ENCODE assay signal across 18 cellular contexts in the genomic region with DNA sequence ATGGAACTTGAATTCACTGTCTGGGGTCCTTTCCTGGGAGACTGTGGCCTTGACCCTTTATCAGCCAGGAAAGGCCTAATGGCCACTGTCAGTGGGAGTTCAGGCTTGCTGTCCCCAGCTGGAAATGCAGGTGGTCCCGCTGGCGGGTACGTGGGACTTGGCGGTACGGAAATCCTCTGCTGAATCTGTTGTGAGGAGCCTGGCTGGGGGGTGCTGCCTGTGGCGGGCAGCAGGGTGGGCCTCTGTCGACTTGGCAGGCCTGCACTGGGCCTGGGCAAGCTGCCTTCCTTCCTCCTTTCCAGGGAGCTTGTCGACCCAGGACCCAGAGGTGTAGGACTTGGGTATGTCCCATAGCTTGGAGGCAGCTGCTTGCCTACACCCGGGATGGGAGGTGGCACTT. TPM values are rescaled to one million over a fixed set of nuclear protein-coding genes. Genes with fewer than 3 reads are reported as not detected.
A peak's percentile ranks its signal among the peaks of the same experiment; 100 is the strongest.
DNase-seq lines count a peak whose midpoint lies in the region; ATAC-seq, FAIRE-seq and TF ChIP-seq lines count a peak whose summit lies in the region.
"Had no signal": no experiment of that assay in that cellular context is flagged by ENCODE, and none has a peak within 500 bp of the region (broad histone marks: within the 10 kb centered on the region; RNA-seq: fewer than 3 reads in every experiment).

No MANE protein-coding gene starts in this region.

- H2BK5ac ChIP-seq in H9 (ENCODE audit: insufficient read length, low read length) (no peak overlapping the region), neuronal stem cell (ENCODE audit: low read length) (no peak overlapping the region)

- H2BK15ac ChIP-seq in H9 (ENCODE audit: low read depth, low read length) (no peak overlapping the region), neuronal stem cell (ENCODE audit: low read length) (no peak overlapping the region)

- FAIRE-seq in endothelial cell of umbilical vein (lab: Jason Lieb, UNC): no peak
- FAIRE-seq in GM12891 (lab: Jason Lieb, UNC): no peak
- FAIRE-seq: D721Med, H1 had no signal

- H3K23ac ChIP-seq in H9 (ENCODE audit: insufficient read length, low read depth, low read length) (no peak overlapping the region), neuronal stem cell (ENCODE audit: low read depth, low read length, poor library complexity) (no peak overlapping the region)

- H2AK5ac ChIP-seq in H9 (ENCODE audit: insufficient read length, low read length) (no peak overlapping the region), neuronal stem cell (ENCODE audit: low read depth, low read length) (no peak overlapping the region)

- H2BK20ac ChIP-seq in H9 (ENCODE audit: low read depth, low read length, poor library complexity, severe bottlenecking): no peak overlapping the region

- DNase-seq in H9: no peak
- no peak for DNase-seq in WTC11 (ENCODE audit: low spot score)
- DNase-seq in endothelial cell of umbilical vein (ENCODE audit: low read depth, low spot score): no peak
- no peak for DNase-seq in neuronal stem cell (ENCODE audit: low spot score)
- no peak for DNase-seq in activated CD4-positive, alpha-beta T cell treated with anti-CD3 and anti-CD28 coated beads, Interleukin-2, amount 50 U/mL, for 48 hours
- no peak for DNase-seq in progenitor cell of endocrine pancreas (ENCODE audit: low spot score, unreplicated experiment)
- DNase-seq in GM12891 (ENCODE audit: insufficient read length, low spot score): no peak
- DNase-seq in ureter (ENCODE audit: low spot score): no peak
- DNase-seq: CD8-positive, alpha-beta T cell; DND-41; NCI-H1092; NCI-H345; NCI-H526 treated with DMSO at 0.1 percent for 48 hours; OCI-M1 had no signal

- H4K5ac ChIP-seq in H9 (ENCODE audit: insufficient read length, low read depth, low read length): no peak overlapping the region

- H3K4me1 ChIP-seq in H9 (ENCODE audit: insufficient read depth, low read length) (peaks cover 6% of the 10 kb centered on the region; the same call in 1 of the 2 replicates), endothelial cell of umbilical vein (ENCODE audit: control insufficient read depth, extremely low read depth, insufficient read depth, low read length) (peaks cover 14% of the 10 kb centered on the region), neuronal stem cell (ENCODE audit: control insufficient read depth in 2 of 2, insufficient read depth in 1 of 2, low read depth in 1 of 2, low read length in 2 of 2) (no peaks in the 10 kb centered on the region)

- intact Hi-C loops in endothelial cell of umbilical vein (cut with micrococcal nuclease): no loop called here

- H3K14ac ChIP-seq in H9 (ENCODE audit: insufficient read depth, low read length) (no peak overlapping the region), neuronal stem cell (ENCODE audit: low read length) (no peak overlapping the region)

- H4K20me1 ChIP-seq in H9 (ENCODE audit: control insufficient read depth, insufficient read depth, insufficient read length): no peaks in the 10 kb centered on the region
- H4K20me1 ChIP-seq in endothelial cell of umbilical vein (replicated peaks; ENCODE audit: control insufficient read depth, extremely low read depth, insufficient read depth, low read length): no peaks in the 10 kb centered on the region

- H2BK12ac ChIP-seq in H9 (ENCODE audit: insufficient read length, low read depth, low read length) (no peak overlapping the region), neuronal stem cell (ENCODE audit: low read length) (no peak overlapping the region)

- H3K9me1 ChIP-seq in endothelial cell of umbilical vein (replicated peaks; ENCODE audit: control insufficient read depth, extremely low read depth, insufficient read depth, low read length): no peaks in the 10 kb centered on the region

- no peak for ATAC-seq in WTC11
- ATAC-seq: CD8-positive, alpha-beta T cell had no signal

- BruUV-seq in endothelial cell of umbilical vein (replicated peaks; lab: Mats Ljungman, UMichigan): TSS peak; percentile 27

- CTCF ChIA-PET in WTC11 (lab: Charles Lee) (interaction anchor here (1.6 to 1.8 kb wide), 2 partner anchors 159 to 199 kb away, joined by 3 to 6 read pairs; no protein-coding TSS in a partner anchor), endothelial cell of umbilical vein (lab: Charles Lee) (interaction anchor here (0.6 to 1.1 kb wide), 3 partner anchors 50 to 178 kb away, joined by 3 to 6 read pairs (median 3); no protein-coding TSS in a partner anchor)

- no peak for TF ChIP-seq CTCF in H9 (conservative IDR thresholded peaks at IDR 0.05)
- TF ChIP-seq CTCF in WTC11 (IDR thresholded peaks at IDR 0.05): no peak
- no peak for TF ChIP-seq CTCF in endothelial cell of umbilical vein (IDR thresholded peaks at IDR 0.05; ENCODE audit: extremely low read depth in 1 of 2, insufficient read depth in 1 of 2, low read depth in 1 of 2, low read length in 2 of 2)
- TF ChIP-seq CTCF in progenitor cell of endocrine pancreas (IDR thresholded peaks at IDR 0.05; ENCODE audit: unreplicated experiment): no peak

- no peak overlapping the region for H3K18ac ChIP-seq in H9 (ENCODE audit: insufficient read length, low read depth, low read length)
- peak overlapping the region; percentile 71 for H3K18ac ChIP-seq in neuronal stem cell (ENCODE audit: low read length)

- H4K8ac ChIP-seq in H9 (replicated peaks; ENCODE audit: insufficient read length, low read depth, low read length): no peak overlapping the region
- H4K8ac ChIP-seq in neuronal stem cell (ENCODE audit: low read depth, low read length): no peak overlapping the region

- H4K91ac ChIP-seq in H9 (ENCODE audit: insufficient read length, low read depth, low read length) (no peak overlapping the region), neuronal stem cell (ENCODE audit: low read depth, low read length, poor library complexity) (no peak overlapping the region)

- H3K27ac Mint-ChIP-seq in H9 (peak overlapping the region in 2 of 3 experiments; percentile 44 to 87; a peak in 2 of 7 replicates), WTC11 (peak overlapping the region; percentile 68), progenitor cell of endocrine pancreas (no peak overlapping the region)
- H3K27ac Mint-ChIP-seq: B cell; CD8-positive, alpha-beta T cell had no signal

- H3K27me3 Mint-ChIP-seq in H9 (ENCODE audit: low read depth) (no peaks in the 10 kb centered on the region), WTC11 (ENCODE audit: low read depth) (no peaks in the 10 kb centered on the region), progenitor cell of endocrine pancreas (no peaks in the 10 kb centered on the region)
- H3K27me3 Mint-ChIP-seq: B cell had no signal

- H3K79me2 ChIP-seq in H9 (ENCODE audit: insufficient read depth, low read length) (no peaks in the 10 kb centered on the region), endothelial cell of umbilical vein (ENCODE audit: control insufficient read depth, insufficient read depth, low read length) (no peaks in the 10 kb centered on the region)

- dilution Hi-C loops in endothelial cell of umbilical vein (cut with MboI; ENCODE audit: extremely low pct_ligation_motif_present, low sequenced_read_pairs): no loop called here

- H3K4me3 Mint-ChIP-seq in H9 (no peak overlapping the region; a peak in 1 of 5 replicates), WTC11 (no peak overlapping the region), progenitor cell of endocrine pancreas (ENCODE audit: low read depth) (no peak overlapping the region)
- H3K4me3 Mint-ChIP-seq: B cell; CD8-positive, alpha-beta T cell had no signal

- H2AFZ ChIP-seq in H9 (ENCODE audit: low read length) (no peak overlapping the region), endothelial cell of umbilical vein (ENCODE audit: low read depth, low read length) (no peak overlapping the region), neuronal stem cell (ENCODE audit: low read length) (no peak overlapping the region)

- POLR2A ChIA-PET in WTC11 (lab: Charles Lee) (no interaction called here), endothelial cell of umbilical vein (lab: Charles Lee) (no interaction called here)

- no CpG with 5 or more reads among the region's 9 CpGs for WGBS in H9 (ENCODE audit: extremely low coverage, insufficient read length, low lambda C conversion rate)
- WGBS in neuronal stem cell (ENCODE audit: extremely low coverage in 2 of 2, insufficient read length in 2 of 2, insufficient replicate concordance in 1 of 2), 2 donors: no CpG with 5 or more reads among the region's 9 CpGs

- no peak overlapping the region for H3K56ac ChIP-seq in H9 (ENCODE audit: insufficient read length, low read depth, low read length)

- H3K4me1 Mint-ChIP-seq in H9 (peaks cover 16 to 19% of the 10 kb centered on the region in 2 experiments), WTC11 (peaks cover 11% of the 10 kb centered on the region), progenitor cell of endocrine pancreas (ENCODE audit: low read depth) (no peaks in the 10 kb centered on the region)
- H3K4me1 Mint-ChIP-seq: B cell had no signal

- H3T11ph ChIP-seq in H9 (ENCODE audit: low read length): no peak overlapping the region

- H3K4me3 ChIP-seq in endothelial cell of umbilical vein (replicated peaks in 1 of 3; ENCODE audit: insufficient read depth in 1 of 3, low read depth in 1 of 3, low read length in 3 of 3): no peak overlapping the region
- H3K4me3 ChIP-seq in neuronal stem cell (ENCODE audit: low read length in 2 of 2): no peak overlapping the region

- H3K27ac ChIP-seq in H9 (ENCODE audit: insufficient read length, low read depth, low read length) (no peak overlapping the region), endothelial cell of umbilical vein (ENCODE audit: insufficient read depth, low read depth, low read length) (no peak overlapping the region), neuronal stem cell (replicated peaks; ENCODE audit: low read length) (no peak overlapping the region)
- H3K27ac ChIP-seq: KMS-11 had no signal

- H3K4ac ChIP-seq in H9 (ENCODE audit: low read depth, low read length): no peak overlapping the region
- no peak overlapping the region for H3K4ac ChIP-seq in neuronal stem cell (ENCODE audit: low read length)

- no peaks in the 10 kb centered on the region for H3K23me2 ChIP-seq in H9 (ENCODE audit: insufficient read length, low read depth, low read length, poor library complexity, severe bottlenecking)

- H3K9me3 ChIP-seq in H9 (ENCODE audit: control insufficient read depth, low read depth, low read length) (no peaks in the 10 kb centered on the region), endothelial cell of umbilical vein (replicated peaks; ENCODE audit: control insufficient read depth, insufficient read depth, low read length) (no peaks in the 10 kb centered on the region), neuronal stem cell (replicated peaks in 1 of 2; ENCODE audit: control insufficient read depth in 2 of 2, insufficient read depth in 1 of 2, low read depth in 1 of 2, low read length in 2 of 2) (no peaks in the 10 kb centered on the region)

- H3K9ac ChIP-seq in H9 (ENCODE audit: extremely low read depth, insufficient read length, low read length) (no peak overlapping the region), endothelial cell of umbilical vein (replicated peaks; ENCODE audit: extremely low read depth, insufficient read depth, low read length) (no peak overlapping the region), neuronal stem cell (ENCODE audit: low read depth, low read length, poor library complexity) (no peak overlapping the region)
- H3K9ac ChIP-seq: KMS-11 had no signal

- TF ChIP-seq POLR2A in endothelial cell of umbilical vein (IDR thresholded peaks at IDR 0.05; ENCODE audit: low read depth, low read length) (no peak), GM12891 (IDR thresholded peaks at IDR 0.05; ENCODE audit: low read depth, low read length) (no peak)

- H3K79me1 ChIP-seq in H9 (ENCODE audit: insufficient read depth, low read depth, low read length, poor library complexity, severe bottlenecking) (no peaks in the 10 kb centered on the region), neuronal stem cell (ENCODE audit: low read depth, low read length) (no peaks in the 10 kb centered on the region)

- H3K36me3 Mint-ChIP-seq in H9 (ENCODE audit: insufficient read depth in 1 of 3, low read depth in 3 of 3): peaks cover 3 to 19% (median 10%) of the 10 kb centered on the region in 3 experiments; a peak in 6 of 7 replicates
- H3K36me3 Mint-ChIP-seq in WTC11: peaks cover 8% of the 10 kb centered on the region
- H3K36me3 Mint-ChIP-seq in progenitor cell of endocrine pancreas (ENCODE audit: insufficient read depth): peaks cover 9% of the 10 kb centered on the region

- H3K9me3 Mint-ChIP-seq in H9: no peaks in the 10 kb centered on the region
- H3K9me3 Mint-ChIP-seq in WTC11: no peaks in the 10 kb centered on the region
- H3K9me3 Mint-ChIP-seq in progenitor cell of endocrine pancreas (ENCODE audit: low read depth): no peaks in the 10 kb centered on the region
- H3K9me3 Mint-ChIP-seq: CD8-positive, alpha-beta T cell had no signal

- H3K27me3 ChIP-seq in H9 (ENCODE audit: insufficient read depth, low read length) (no peaks in the 10 kb centered on the region), endothelial cell of umbilical vein (ENCODE audit: control insufficient read depth in 2 of 2, insufficient read depth in 2 of 2, low read length in 2 of 2) (no peaks in the 10 kb centered on the region), neuronal stem cell (ENCODE audit: control insufficient read depth in 3 of 3, insufficient read depth in 3 of 3, low read depth in 1 of 3, low read length in 3 of 3) (no peaks in the 10 kb centered on the region)

- no peak overlapping the region for H3K4me2 ChIP-seq in H9 (ENCODE audit: insufficient read depth, insufficient read length, low read length)
- H3K4me2 ChIP-seq in endothelial cell of umbilical vein (ENCODE audit: insufficient read depth, low read length): peak overlapping the region; percentile 9
- no peak overlapping the region for H3K4me2 ChIP-seq in neuronal stem cell (ENCODE audit: insufficient read depth, low read length, poor library complexity, severe bottlenecking)
- H3K4me2 ChIP-seq: KMS-11 had no signal

- H3K36me3 ChIP-seq in endothelial cell of umbilical vein (ENCODE audit: control insufficient read depth in 2 of 2, extremely low read depth in 1 of 2, insufficient read depth in 2 of 2, low read length in 2 of 2): peaks cover 0 to 29% of the 10 kb centered on the region in 2 experiments
- peaks cover 0 to 5% of the 10 kb centered on the region in 2 donors for H3K36me3 ChIP-seq in neuronal stem cell (replicated peaks in 1 of 2; ENCODE audit: control insufficient read depth in 2 of 2, insufficient read depth in 2 of 2, low read length in 2 of 2)

- H2BK120ac ChIP-seq in H9 (ENCODE audit: low read depth, low read length, poor library complexity, severe bottlenecking) (no peak overlapping the region), neuronal stem cell (ENCODE audit: low read depth, low read length) (no peak overlapping the region)

RNA-seq across cellular contexts. Expression of a gene that starts 26.3 kb away (rescaled TPM):
- total RNA-seq in H9 (2021) (49.7 and 50.5 TPM in 2 replicates), WTC11 (2021) (59.7 to 69.2 TPM (median 65.1 TPM) in 3 replicates), endothelial cell of umbilical vein (54.5 and 55.8 TPM in 2 replicates), progenitor cell of endocrine pancreas (47.2 and 52.5 TPM in 2 replicates), ureter (90.9 TPM)
- polyA plus RNA-seq in endothelial cell of umbilical vein: 98.3 and 126 TPM in 2 replicates
- 93.5 and 94.5 TPM in 2 replicates for polyA plus RNA-seq in endothelial cell of umbilical vein (2011; cell fraction: cytosol; rRNA removed)
- 54.3 and 70.0 TPM in 2 replicates for polyA plus RNA-seq in endothelial cell of umbilical vein (2011; cell fraction: nucleus; rRNA removed)
- 42.4 and 49.3 TPM in 2 replicates for polyA plus RNA-seq in endothelial cell of umbilical vein (2012)
- 47.7 and 51.3 TPM in 2 replicates for polyA minus RNA-seq in endothelial cell of umbilical vein
- polyA minus RNA-seq in endothelial cell of umbilical vein (2011; cell fraction: cytosol; rRNA and poly(A)+ RNA removed): 18.8 TPM
- polyA minus RNA-seq in endothelial cell of umbilical vein (2011; cell fraction: nucleus; rRNA and poly(A)+ RNA removed): 27.8 and 30.9 TPM in 2 replicates
- polyA plus RNA-seq in neuronal stem cell (2013, experiment 1 of 2): 34.8 TPM
- polyA plus RNA-seq in neuronal stem cell (2013, experiment 2 of 2): 32.9 TPM
- 11.1 TPM for polyA plus RNA-seq in GM12891 (2012; ENCODE audit: low read depth, missing spikeins)

RNA-seq across cellular contexts. Expression of a gene that starts 26.6 kb away (rescaled TPM):
- total RNA-seq in H9 (2021) (42.6 and 45.3 TPM in 2 replicates), WTC11 (2021) (46.7 to 51.4 TPM (median 50.5 TPM) in 3 replicates), endothelial cell of umbilical vein (25.1 and 27.2 TPM in 2 replicates), progenitor cell of endocrine pancreas (25.7 and 30.2 TPM in 2 replicates), ureter (15.7 TPM)
- 13.4 and 13.6 TPM in 2 replicates for polyA plus RNA-seq in endothelial cell of umbilical vein
- polyA plus RNA-seq in endothelial cell of umbilical vein (2011; cell fraction: cytosol; rRNA removed): 14.1 and 14.5 TPM in 2 replicates
- 33.2 and 41.1 TPM in 2 replicates for polyA plus RNA-seq in endothelial cell of umbilical vein (2011; cell fraction: nucleus; rRNA removed)
- 8.4 and 10.0 TPM in 2 replicates for polyA plus RNA-seq in endothelial cell of umbilical vein (2012)
- 11.2 and 16.4 TPM in 2 replicates for polyA minus RNA-seq in endothelial cell of umbilical vein
- polyA minus RNA-seq in endothelial cell of umbilical vein (2011; cell fraction: cytosol; rRNA and poly(A)+ RNA removed): 17.4 TPM
- polyA minus RNA-seq in endothelial cell of umbilical vein (2011; cell fraction: nucleus; rRNA and poly(A)+ RNA removed): 10.9 and 11.2 TPM in 2 replicates
- polyA plus RNA-seq in neuronal stem cell (2013, experiment 1 of 2): 31.8 TPM
- polyA plus RNA-seq in neuronal stem cell (2013, experiment 2 of 2): 33.0 TPM
- 21.0 TPM for polyA plus RNA-seq in GM12891 (2012; ENCODE audit: low read depth, missing spikeins)
